18 cellular contexts compared by ENCODE assay signal in genomic region chr5:150301170-150301505, GRCh38. TPM values are rescaled to one million over a fixed set of nuclear protein-coding genes. Genes with fewer than 3 reads are reported as not detected.
DNase-seq lines count a peak whose midpoint lies in the region; ATAC-seq and TF ChIP-seq lines count a peak whose summit lies in the region.
"Had no signal": no experiment of that assay in that cellular context is flagged by ENCODE, and none has a peak within 500 bp of the region (broad histone marks: within the 10 kb centered on the region; RNA-seq: fewer than 3 reads in every experiment).

No MANE protein-coding gene starts in this region.

- H3K4me3 ChIP-seq in GM23248 (no peak overlapping the region), SJCRH30 (no peak overlapping the region), fibroblast of pulmonary artery (replicated peaks; ENCODE audit: low read depth, low read length) (no peak overlapping the region), sigmoid colon (no peak overlapping the region), lower leg skin (ENCODE audit: low read depth, poor library complexity, severe bottlenecking) (no peak overlapping the region)
- H3K4me3 ChIP-seq: PC-9 had no signal

- no peaks in the 10 kb centered on the region for H3K36me3 ChIP-seq in GM23248 (ENCODE audit: low read depth)
- H3K36me3 ChIP-seq in SJCRH30 = no peaks in the 10 kb centered on the region
- no peaks in the 10 kb centered on the region for H3K36me3 ChIP-seq in sigmoid colon
- H3K36me3 ChIP-seq: esophagus squamous epithelium, neutrophil, spleen had no signal

- TF ChIP-seq POLR2A in sigmoid colon (IDR thresholded peaks at IDR 0.05) = no peak
- no peak for TF ChIP-seq POLR2A in GM18505 (IDR thresholded peaks at IDR 0.05; ENCODE audit: borderline replicate concordance, extremely low read depth, insufficient read depth, insufficient read length)
- TF ChIP-seq POLR2A in lower leg skin (IDR thresholded peaks at IDR 0.05) = no peak

- H3K9ac ChIP-seq in GM23248 = no peak overlapping the region

- ATAC-seq in GM18505 (IDR thresholded peaks at IDR 0.05; ENCODE audit: unreplicated experiment) = no peak
- no peak for ATAC-seq in HG02973 (IDR thresholded peaks at IDR 0.05; ENCODE audit: unreplicated experiment)

- no peak overlapping the region for H3K4me2 ChIP-seq in GM23248 (ENCODE audit: unreplicated experiment)
- H3K4me2 ChIP-seq: PC-9 had no signal

- no peak overlapping the region for H3K27ac ChIP-seq in GM23248
- H3K27ac ChIP-seq in SJCRH30 = no peak overlapping the region
- peak overlapping the region in 3 of 4 donors; percentile 18 to 78 (median 74) for H3K27ac ChIP-seq in sigmoid colon
- H3K27ac ChIP-seq: neutrophil, PC-9, spleen, VCaP had no signal

- H3K27me3 ChIP-seq in GM23248 (replicated peaks; ENCODE audit: insufficient read depth) (no peaks in the 10 kb centered on the region), SJCRH30 (no peaks in the 10 kb centered on the region), sigmoid colon (peaks cover 0 to 11% (median 0%) of the 10 kb centered on the region in 3 donors)

- H3K4me1 ChIP-seq in GM23248 (ENCODE audit: insufficient read depth) = peaks cover 34% of the 10 kb centered on the region
- H3K4me1 ChIP-seq in SJCRH30 = peaks cover 27% of the 10 kb centered on the region
- peaks cover 0 to 66% (median 49%) of the 10 kb centered on the region in 4 donors for H3K4me1 ChIP-seq in sigmoid colon

- peak; percentile 26 for DNase-seq in GM23248
- DNase-seq in SJCRH30 = peak; percentile 40 to 68
- DNase-seq in fibroblast of pulmonary artery (ENCODE audit: low read depth) = peak; percentile 49
- no peak for DNase-seq in sigmoid colon
- DNase-seq in germinal center (ENCODE audit: low spot score) = no peak
- no peak for DNase-seq in lower leg skin (ENCODE audit: low spot score in 2 of 2)
- DNase-seq: anterior cingulate cortex; CD4-positive, alpha-beta memory T cell; esophagus squamous epithelium; KG1; NCI-H1436 treated with DMSO at 0.1 percent for 48 hours; PC-9; spleen had no signal

- in situ Hi-C loops in GM23248 (cut with MboI) = no loop called here

- no peaks in the 10 kb centered on the region for H3K79me2 ChIP-seq in GM23248 (ENCODE audit: insufficient read depth)

- intact Hi-C loops in sigmoid colon (cut with DNase I) (no loop called here), lower leg skin (cut with DNase I; ENCODE audit: low total_unique reads) (no loop called here)

- no peak for TF ChIP-seq EP300 in sigmoid colon (IDR thresholded peaks at IDR 0.05)

- no peaks in the 10 kb centered on the region for H4K20me1 ChIP-seq in GM23248 (ENCODE audit: insufficient read depth)

- TF ChIP-seq CTCF in fibroblast of pulmonary artery (IDR thresholded peaks at IDR 0.05; ENCODE audit: low read length, missing control alignments) (no peak), sigmoid colon (IDR thresholded peaks at IDR 0.05) (no peak), lower leg skin (IDR thresholded peaks at IDR 0.05) (no peak)

- peaks cover 19% of the 10 kb centered on the region for H3F3A ChIP-seq in GM23248 (ENCODE audit: insufficient read depth)

- no peak overlapping the region for H2AFZ ChIP-seq in GM23248
- H2AFZ ChIP-seq: PC-9 had no signal

- H3K9me3 ChIP-seq in GM23248 (ENCODE audit: low read depth) (no peaks in the 10 kb centered on the region), SJCRH30 (replicated peaks) (no peaks in the 10 kb centered on the region), sigmoid colon (no peaks in the 10 kb centered on the region)
- H3K9me3 ChIP-seq: esophagus squamous epithelium, neutrophil, spleen had no signal

- H3K9me2 ChIP-seq in GM23248 (ENCODE audit: insufficient read depth) = no peaks in the 10 kb centered on the region

- 89 to 100% methylated on average over 1 of the region's 1 CpG for WGBS in GM23248 (ENCODE audit: low coverage in 1 of 2, low lambda C conversion rate in 2 of 2, missing lambda C conversion rate in 2 of 2), 2 experiments
- 53 to 60% methylated on average over 1 of the region's 1 CpG for WGBS in sigmoid colon, 2 donors
- WGBS in lower leg skin, 2 donors = 56% methylated on average over 1 of the region's 1 CpG

RNA-seq across cellular contexts. Expression of gene ARSI, which starts 1.6 kb away (rescaled TPM):
- total RNA-seq in GM23248 (2014; rRNA removed; shearing (Covaris generic)) = 4.2 and 4.3 TPM in 2 replicates
- polyA plus RNA-seq in GM23248 (2016; fragmentation: Nextera tagmentation; extraction: Ambion mirVana) (0.72 and 1.0 TPM in 2 replicates), sigmoid colon (under 1 TPM in 1 of 3 donors, not detected in 2; 0.63 TPM)
- total RNA-seq in SJCRH30 (2014; rRNA removed; shearing (Covaris generic)) = 0.18 and 0.28 TPM in 2 replicates
- total RNA-seq in sigmoid colon (1 to 10 TPM; 1.4 to 3.3 (median 2.3) TPM), lower leg skin (1 to 10 TPM; 1.6 to 4.5 (median 2.6) TPM)
- total RNA-seq: activated T-helper 2 cell treated with anti-CD3 and anti-CD28 coated beads, Interferon-gamma antibody, Interleukin-2, Interleukin-4, amounts not matched to agents 10 μg/mL and 5 μg/mL and 100 μg/mL, durations not matched to agents 14 hours and 24 hours and 36 hours; CD4-positive, alpha-beta memory T cell had no signal
- polyA plus RNA-seq: CD4-positive, alpha-beta memory T cell had no signal

RNA-seq across cellular contexts. Expression of gene CAMK2A, which starts 11.6 kb away (rescaled TPM):
- total RNA-seq in GM23248 (2014; rRNA removed; shearing (Covaris generic)) = 0.43 and 0.51 TPM in 2 replicates
- not detected in 2 replicates for polyA plus RNA-seq in GM23248 (2016; fragmentation: Nextera tagmentation; extraction: Ambion mirVana)
- total RNA-seq in SJCRH30 (2014; rRNA removed; shearing (Covaris generic)) = 0.41 and 0.42 TPM in 2 replicates
- total RNA-seq in sigmoid colon = 1 to 10 TPM in 2 of 4 donors, under 1 TPM in 2; 0.49 to 2.1 (median 1.2) TPM
- polyA plus RNA-seq in sigmoid colon = under 1 TPM in 2 of 3 donors, not detected in 1; 0.44 to 0.60 TPM
- under 1 TPM in 1 of 4 donors, not detected in 3; 0.23 TPM for total RNA-seq in lower leg skin
- total RNA-seq: activated T-helper 2 cell treated with anti-CD3 and anti-CD28 coated beads, Interferon-gamma antibody, Interleukin-2, Interleukin-4, amounts not matched to agents 10 μg/mL and 5 μg/mL and 100 μg/mL, durations not matched to agents 14 hours and 24 hours and 36 hours; CD4-positive, alpha-beta memory T cell had no signal
- polyA plus RNA-seq: CD4-positive, alpha-beta memory T cell had no signal

RNA-seq across cellular contexts. Expression of gene TCOF1, which starts 56.4 kb away (rescaled TPM):
- total RNA-seq in GM23248 (2014; rRNA removed; shearing (Covaris generic)) = 18.0 and 22.5 TPM in 2 replicates
- polyA plus RNA-seq in GM23248 (2016; fragmentation: Nextera tagmentation; extraction: Ambion mirVana) (15.1 and 16.3 TPM in 2 replicates), sigmoid colon (10 to 100 TPM in 1 of 3 donors, 1 to 10 TPM in 2; 5.4 to 26.4 (median 6.2) TPM)
- total RNA-seq in SJCRH30 (2014; rRNA removed; shearing (Covaris generic)) = 58.9 and 60.4 TPM in 2 replicates
- total RNA-seq in sigmoid colon (10 to 100 TPM; 17.4 to 28.1 (median 23.6) TPM), lower leg skin (10 to 100 TPM; 30.6 to 35.0 (median 32.2) TPM)

Comparison
In these comparisons a context has a peak if more than half of its experiments do, and no peak if none do; other contexts are left out.
1. DNase-seq: peak in GM23248 (single experiment), SJCRH30 (2 of 2) and fibroblast of pulmonary artery (single experiment); none in sigmoid colon (single experiment), germinal center (single experiment) and lower leg skin (0 of 2).
2. H3K27ac ChIP-seq: peak in sigmoid colon (3 of 4); none in GM23248 (single experiment) and SJCRH30 (single experiment).